ENCODE assay signal across 8 cellular contexts in the genomic region with DNA sequence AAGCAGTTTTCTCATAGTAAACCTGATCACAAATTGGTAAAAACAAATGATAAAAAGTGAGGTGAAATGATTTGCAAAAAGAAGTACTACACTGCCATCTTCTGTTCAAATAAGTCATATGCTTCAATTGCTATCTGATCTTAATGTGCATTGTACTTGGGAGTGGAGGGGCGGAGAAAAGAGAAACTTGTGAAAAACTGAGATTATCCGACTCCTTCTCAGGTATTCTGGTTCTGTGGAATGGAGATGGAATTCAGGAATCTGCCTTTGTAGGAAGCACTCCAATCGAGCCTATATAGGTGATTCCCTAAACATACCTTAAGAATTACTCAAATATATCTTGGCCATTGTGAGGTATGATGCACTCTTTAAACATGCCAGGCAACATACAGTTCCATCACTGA.
DNase-seq lines count a peak whose midpoint lies in the region; ATAC-seq lines count a peak whose summit lies in the region.

No MANE protein-coding gene starts in this region.

- H3K4me1 ChIP-seq in trophoblast cell (ENCODE audit: control insufficient read depth in 1 of 2, insufficient read depth in 2 of 2, low read length in 2 of 2), result peaks cover 0 to 11% of the 10 kb centered on the region in 2 experiments

- no peak overlapping the region for H3K14ac ChIP-seq in trophoblast cell (ENCODE audit: low read length)

- H4K8ac ChIP-seq in trophoblast cell (ENCODE audit: low read depth, low read length), result no peak overlapping the region

- no peak overlapping the region for H3K4ac ChIP-seq in trophoblast cell (ENCODE audit: low read depth, low read length)

- H2AK5ac ChIP-seq in trophoblast cell (ENCODE audit: low read length), result no peak overlapping the region

- WGBS in trophoblast cell (ENCODE audit: extremely low coverage, insufficient coverage, insufficient read length), result no CpG with 5 or more reads among the region's 3 CpGs

- H2BK120ac ChIP-seq in trophoblast cell (ENCODE audit: insufficient read depth, low read length, poor library complexity), result no peak overlapping the region

- no peaks in the 10 kb centered on the region for H3K9me3 ChIP-seq in trophoblast cell (ENCODE audit: insufficient read depth, low read depth, low read length)

- H4K12ac ChIP-seq in trophoblast cell (ENCODE audit: low read depth, low read length), result no peak overlapping the region

- H3K27ac ChIP-seq in trophoblast cell (ENCODE audit: low read depth, low read length), result no peak overlapping the region

- DNase-seq in NCI-H345 treated with DMSO at 0.1 percent for 48 hours (lab: John Stamatoyannopoulos, UW; ENCODE audit: unreplicated experiment) (peak; percentile 30), cerebellar cortex (ENCODE audit: low spot score) (peak; percentile 60), trophoblast cell (peak; percentile 31 to 71)
- no peak for DNase-seq in activated CD4-positive, alpha-beta T cell treated with anti-CD3 and anti-CD28 coated beads, Interleukin-2, amount 50 U/mL, for 48 hours
- DNase-seq in stimulated activated CD4-positive, alpha-beta T cell treated with anti-CD3 and anti-CD28 coated beads, Interleukin-4, amount 100 ng/mL, for 4 hours, result no peak

- H3K4me2 ChIP-seq in trophoblast cell (ENCODE audit: low read length), result no peak overlapping the region

- H2BK5ac ChIP-seq in trophoblast cell (ENCODE audit: low read depth, low read length, poor library complexity), result no peak overlapping the region

- H3K9ac ChIP-seq in trophoblast cell (ENCODE audit: low read length), result no peak overlapping the region

- H3K23ac ChIP-seq in trophoblast cell (ENCODE audit: low read length), result no peak overlapping the region

- no peak overlapping the region for H3K4me3 ChIP-seq in trophoblast cell (ENCODE audit: low read depth, low read length)

- H4K91ac ChIP-seq in trophoblast cell (ENCODE audit: low read depth, low read length), result no peak overlapping the region

- ATAC-seq in GM18858 (IDR thresholded peaks at IDR 0.05; ENCODE audit: unreplicated experiment) (peak; percentile 56), HG02852 (IDR thresholded peaks at IDR 0.05; ENCODE audit: unreplicated experiment) (peak; percentile 52), GM19397 (IDR thresholded peaks at IDR 0.05; ENCODE audit: unreplicated experiment) (no peak)

- H3K18ac ChIP-seq in trophoblast cell (ENCODE audit: low read length), result no peak overlapping the region

- H2AFZ ChIP-seq in trophoblast cell (ENCODE audit: insufficient read depth, low read length, poor library complexity), result no peak overlapping the region

- no peaks in the 10 kb centered on the region for H3K79me2 ChIP-seq in trophoblast cell (ENCODE audit: control insufficient read depth, insufficient read depth, low read length, poor library complexity)

- H2BK12ac ChIP-seq in trophoblast cell (ENCODE audit: low read length), result no peak overlapping the region

- no peaks in the 10 kb centered on the region for H3K27me3 ChIP-seq in trophoblast cell (ENCODE audit: insufficient read depth, low read length)

- no peaks in the 10 kb centered on the region for H3K36me3 ChIP-seq in trophoblast cell (ENCODE audit: control insufficient read depth in 1 of 2, insufficient read depth in 2 of 2, low read length in 2 of 2)

- no peaks in the 10 kb centered on the region for H3K79me1 ChIP-seq in trophoblast cell (ENCODE audit: low read length)

Comparison
In these comparisons a context has a peak if more than half of its experiments do, and no peak if none do; other contexts are left out.
1. DNase-seq: peak in NCI-H345 treated with DMSO at 0.1 percent for 48 hours (single experiment), cerebellar cortex (single experiment) and trophoblast cell (2 of 2); none in activated CD4-positive, alpha-beta T cell treated with anti-CD3 and anti-CD28 coated beads, Interleukin-2, amount 50 U/mL, for 48 hours (0 of 2) and stimulated activated CD4-positive, alpha-beta T cell treated with anti-CD3 and anti-CD28 coated beads, Interleukin-4, amount 100 ng/mL, for 4 hours (0 of 2).